ENCODE assay signal across 17 cellular contexts in the genomic region with DNA sequence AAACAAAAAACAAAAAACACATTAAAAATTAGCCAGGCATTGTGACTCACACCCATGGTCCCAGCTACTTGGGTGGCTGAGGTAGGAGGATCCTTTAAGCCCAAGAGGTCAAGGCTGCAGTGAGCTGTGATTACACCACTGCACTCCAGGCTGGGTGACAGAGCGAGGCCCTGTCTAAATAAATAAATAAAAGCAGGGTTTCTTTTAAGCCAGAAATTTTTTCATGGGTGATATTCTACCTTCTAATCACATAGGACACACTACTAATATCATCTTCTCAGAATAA. TPM values are rescaled to one million over a fixed set of nuclear protein-coding genes. Genes with fewer than 3 reads are reported as not detected.
DNase-seq lines count a peak whose midpoint lies in the region; ATAC-seq, FAIRE-seq and TF ChIP-seq lines count a peak whose summit lies in the region.
"Had no signal": no experiment of that assay in that cellular context is flagged by ENCODE, and none has a peak within 500 bp of the region (broad histone marks: within the 10 kb centered on the region; RNA-seq: fewer than 3 reads in every experiment).

No MANE protein-coding gene starts in this region.

- H3K9me1 ChIP-seq in endothelial cell of umbilical vein (replicated peaks; ENCODE audit: control insufficient read depth, extremely low read depth, insufficient read depth, low read length) = no peaks in the 10 kb centered on the region

- peaks cover 47% of the 10 kb centered on the region for H3K4me1 ChIP-seq in left ventricle myocardium inferior
- H3K4me1 ChIP-seq in endothelial cell of umbilical vein (ENCODE audit: control insufficient read depth, extremely low read depth, insufficient read depth, low read length) = peaks cover 35% of the 10 kb centered on the region
- H3K4me1 ChIP-seq in muscle layer of colon (ENCODE audit: insufficient read depth, low read length) = peaks cover 71% of the 10 kb centered on the region

- no peaks in the 10 kb centered on the region for H3K36me3 ChIP-seq in left ventricle myocardium inferior
- peaks cover 0 to 5% of the 10 kb centered on the region in 2 experiments for H3K36me3 ChIP-seq in endothelial cell of umbilical vein (ENCODE audit: control insufficient read depth in 2 of 2, extremely low read depth in 1 of 2, insufficient read depth in 2 of 2, low read length in 2 of 2)
- H3K36me3 ChIP-seq in muscle layer of colon (ENCODE audit: insufficient read depth, low read length) = peaks cover 5% of the 10 kb centered on the region
- H3K36me3 ChIP-seq: upper lobe of left lung had no signal

- H3K4me1 Mint-ChIP-seq in activated CD8-positive, alpha-beta T cell treated with anti-CD3 and anti-CD28 coated beads for 36 hours (ENCODE audit: low read depth) = peaks cover 37% of the 10 kb centered on the region

- H2AFZ ChIP-seq in endothelial cell of umbilical vein (ENCODE audit: low read depth, low read length) = no peak overlapping the region
- H2AFZ ChIP-seq: GM23338 had no signal

- H4K20me1 ChIP-seq in endothelial cell of umbilical vein (replicated peaks; ENCODE audit: control insufficient read depth, extremely low read depth, insufficient read depth, low read length) = no peaks in the 10 kb centered on the region

- FAIRE-seq in endothelial cell of umbilical vein (lab: Jason Lieb, UNC) = no peak
- FAIRE-seq: islet of Langerhans had no signal

- intact Hi-C loops in left ventricle myocardium inferior (cut with micrococcal nuclease) (no loop called here), cardiac septum (cut with DNase I) (loop anchor here (10.0 kb wide), 1 partner anchor 206 kb away; no protein-coding TSS in a partner anchor), endothelial cell of umbilical vein (cut with micrococcal nuclease) (loop anchor here (1.0 kb wide), 1 partner anchor 10 kb away; no protein-coding TSS in a partner anchor)
- intact Hi-C loops in activated CD8-positive, alpha-beta T cell treated with anti-CD3 and anti-CD28 coated beads for 36 hours (cut with micrococcal nuclease) = no loop called here

- no peak overlapping the region for H3K4me2 ChIP-seq in endothelial cell of umbilical vein (ENCODE audit: insufficient read depth, low read length)
- H3K4me2 ChIP-seq: GM23338 had no signal

- H3K4me3 ChIP-seq in left ventricle myocardium inferior (no peak overlapping the region), endothelial cell of umbilical vein (replicated peaks in 1 of 3; ENCODE audit: insufficient read depth in 1 of 3, low read depth in 1 of 3, low read length in 3 of 3) (no peak overlapping the region), muscle layer of colon (ENCODE audit: low read depth in 1 of 2, low read length in 2 of 2) (no peak overlapping the region)
- H3K4me3 ChIP-seq: GM23338, upper lobe of left lung had no signal

- no peak for DNase-seq in left ventricle myocardium inferior
- DNase-seq in cardiac septum (ENCODE audit: low spot score) = no peak
- peak; percentile 36 for DNase-seq in endothelial cell of umbilical vein (ENCODE audit: low read depth, low spot score)
- DNase-seq in activated CD8-positive, alpha-beta T cell treated with anti-CD3 and anti-CD28 coated beads for 36 hours = no peak
- no peak for DNase-seq in germinal center (ENCODE audit: low spot score)
- DNase-seq in stimulated activated CD4-positive, alpha-beta T cell treated with anti-CD3 and anti-CD28 coated beads, Interleukin-1b, Interleukin-23, amount 100 ng/mL, for 48 hours = no peak
- DNase-seq: activated CD4-positive, alpha-beta T cell treated with anti-CD3 and anti-CD28 coated beads for 36 hours; activated naive CD4-positive, alpha-beta T cell treated with Interleukin-2 at 50 U/mL for 16 hours; effector CD4-positive, alpha-beta T cell; KBM-7; NCI-H226; SHP77 treated with DMSO at 0.1 percent for 48 hours; upper lobe of left lung had no signal

- dilution Hi-C loops in endothelial cell of umbilical vein (cut with MboI; ENCODE audit: extremely low pct_ligation_motif_present, low sequenced_read_pairs) = no loop called here

- peaks cover 2% of the 10 kb centered on the region for H3K79me2 ChIP-seq in endothelial cell of umbilical vein (ENCODE audit: control insufficient read depth, insufficient read depth, low read length)

- H3K27ac Mint-ChIP-seq in activated CD8-positive, alpha-beta T cell treated with anti-CD3 and anti-CD28 coated beads for 36 hours = no peak overlapping the region
- H3K27ac Mint-ChIP-seq: activated CD4-positive, alpha-beta T cell treated with anti-CD3 and anti-CD28 coated beads for 36 hours; GM23338 had no signal

- POLR2A ChIA-PET in endothelial cell of umbilical vein (lab: Charles Lee) = no interaction called here
- POLR2A ChIA-PET in activated CD8-positive, alpha-beta T cell treated with anti-CD3 and anti-CD28 coated beads for 36 hours (lab: Charles Lee) = interaction anchor here (0.6 kb wide), 1 partner anchor 28 kb away, joined by 3 read pairs; no protein-coding TSS in a partner anchor

- peak overlapping the region; percentile 72 for H3K27ac ChIP-seq in left ventricle myocardium inferior (replicated peaks)
- H3K27ac ChIP-seq in endothelial cell of umbilical vein (ENCODE audit: insufficient read depth, low read depth, low read length) = peak overlapping the region; percentile 50
- no peak overlapping the region for H3K27ac ChIP-seq in muscle layer of colon (ENCODE audit: low read depth, low read length)

- no peaks in the 10 kb centered on the region for H3K9me3 Mint-ChIP-seq in activated CD8-positive, alpha-beta T cell treated with anti-CD3 and anti-CD28 coated beads for 36 hours

- H3K9ac ChIP-seq in endothelial cell of umbilical vein (replicated peaks; ENCODE audit: extremely low read depth, insufficient read depth, low read length) = no peak overlapping the region
- H3K9ac ChIP-seq in muscle layer of colon (ENCODE audit: low read length) = peak overlapping the region; percentile 7

- no peak for TF ChIP-seq POLR2A in endothelial cell of umbilical vein (IDR thresholded peaks at IDR 0.05; ENCODE audit: low read depth, low read length)

- no peak for ATAC-seq in activated CD8-positive, alpha-beta T cell treated with anti-CD3 and anti-CD28 coated beads for 36 hours
- ATAC-seq in GM18858 (IDR thresholded peaks at IDR 0.05; ENCODE audit: unreplicated experiment) = no peak
- ATAC-seq: GM23338 had no signal

- H3K4me3 Mint-ChIP-seq in activated CD8-positive, alpha-beta T cell treated with anti-CD3 and anti-CD28 coated beads for 36 hours = no peak overlapping the region
- H3K4me3 Mint-ChIP-seq: activated CD4-positive, alpha-beta T cell treated with anti-CD3 and anti-CD28 coated beads for 36 hours; GM23338 had no signal

- CTCF ChIA-PET in endothelial cell of umbilical vein (lab: Charles Lee) = interaction anchor here (2.5 kb wide), 1 partner anchor 10 kb away, joined by 13 read pairs; no protein-coding TSS in a partner anchor
- CTCF ChIA-PET in activated CD8-positive, alpha-beta T cell treated with anti-CD3 and anti-CD28 coated beads for 36 hours (lab: Charles Lee) = interaction anchor here (1.6 to 2.8 kb wide), 2 partner anchors 9 to 58 kb away, joined by 3 to 16 read pairs; no protein-coding TSS in a partner anchor

- H3K9me3 ChIP-seq in left ventricle myocardium inferior (replicated peaks) (no peaks in the 10 kb centered on the region), endothelial cell of umbilical vein (replicated peaks; ENCODE audit: control insufficient read depth, insufficient read depth, low read length) (no peaks in the 10 kb centered on the region), muscle layer of colon (ENCODE audit: low read length) (no peaks in the 10 kb centered on the region)
- H3K9me3 ChIP-seq: upper lobe of left lung had no signal

- no peak for TF ChIP-seq CTCF in left ventricle myocardium inferior (IDR thresholded peaks at IDR 0.05; ENCODE audit: borderline replicate concordance)
- no peak for TF ChIP-seq CTCF in endothelial cell of umbilical vein (IDR thresholded peaks at IDR 0.05; ENCODE audit: extremely low read depth in 1 of 2, insufficient read depth in 1 of 2, low read depth in 1 of 2, low read length in 2 of 2)
- TF ChIP-seq CTCF in activated CD8-positive, alpha-beta T cell treated with anti-CD3 and anti-CD28 coated beads for 36 hours (IDR thresholded peaks at IDR 0.05) = no peak

- peaks cover 2% of the 10 kb centered on the region for H3K27me3 Mint-ChIP-seq in activated CD8-positive, alpha-beta T cell treated with anti-CD3 and anti-CD28 coated beads for 36 hours
- H3K27me3 Mint-ChIP-seq: activated CD4-positive, alpha-beta T cell treated with anti-CD3 and anti-CD28 coated beads for 36 hours had no signal

- peaks cover 4% of the 10 kb centered on the region for H3K36me3 Mint-ChIP-seq in activated CD8-positive, alpha-beta T cell treated with anti-CD3 and anti-CD28 coated beads for 36 hours (ENCODE audit: low read depth)

- no TSS peak for BruUV-seq in endothelial cell of umbilical vein (replicated peaks; lab: Mats Ljungman, UMichigan)

- H3K27me3 ChIP-seq in left ventricle myocardium inferior (ENCODE audit: low read depth) (no peaks in the 10 kb centered on the region), endothelial cell of umbilical vein (ENCODE audit: control insufficient read depth in 2 of 2, insufficient read depth in 2 of 2, low read length in 2 of 2) (no peaks in the 10 kb centered on the region), muscle layer of colon (ENCODE audit: control insufficient read depth in 1 of 2, insufficient read depth in 2 of 2, low read length in 2 of 2) (no peaks in the 10 kb centered on the region)
- H3K27me3 ChIP-seq: upper lobe of left lung had no signal

TF ChIP-seq in endothelial cell of umbilical vein, 7 proteins besides CTCF, POLR2A, EP300 and RAD21:
- no peak for TF ChIP-seq EZH2 (IDR thresholded peaks at IDR 0.05; ENCODE audit: borderline replicate concordance, low read depth, low read length, severe bottlenecking)
- TF ChIP-seq FOS (IDR thresholded peaks at IDR 0.05; ENCODE audit: borderline replicate concordance, insufficient read depth, low read length) = peak; percentile 26
TF ChIP-seq in endothelial cell of umbilical vein: peak in this region for 1.

RNA-seq across cellular contexts. Expression of a gene that starts 14.2 kb away (rescaled TPM):
- total RNA-seq in left ventricle myocardium inferior (403 TPM), cardiac septum (518 TPM), endothelial cell of umbilical vein (70.7 and 85.1 TPM in 2 replicates)
- 11.5 and 22.6 TPM in 2 replicates for polyA plus RNA-seq in endothelial cell of umbilical vein
- 17.7 and 19.2 TPM in 2 replicates for polyA plus RNA-seq in endothelial cell of umbilical vein (2011; cell fraction: cytosol; rRNA removed)
- 87.3 and 95.1 TPM in 2 replicates for polyA plus RNA-seq in endothelial cell of umbilical vein (2011; cell fraction: nucleus; rRNA removed)
- 62.1 and 77.9 TPM in 2 replicates for polyA plus RNA-seq in endothelial cell of umbilical vein (2012)
- polyA minus RNA-seq in endothelial cell of umbilical vein = 63.0 and 95.0 TPM in 2 replicates
- 9.1 TPM for polyA minus RNA-seq in endothelial cell of umbilical vein (2011; cell fraction: cytosol; rRNA and poly(A)+ RNA removed)
- polyA minus RNA-seq in endothelial cell of umbilical vein (2011; cell fraction: nucleus; rRNA and poly(A)+ RNA removed) = 106 and 130 TPM in 2 replicates
- total RNA-seq in activated CD8-positive, alpha-beta T cell treated with anti-CD3 and anti-CD28 coated beads for 36 hours = 1 to 10 TPM; 7.9 to 8.9 TPM

Comparison
In these comparisons a context has a peak if more than half of its experiments do, and no peak if none do; other contexts are left out.
1. intact Hi-C loops: an anchor here in cardiac septum (10.0 kb wide) and endothelial cell of umbilical vein (1.0 kb wide); none called in left ventricle myocardium inferior and activated CD8-positive, alpha-beta T cell treated with anti-CD3 and anti-CD28 coated beads for 36 hours.